8 cellular contexts compared by ENCODE assay signal in the genomic region with DNA sequence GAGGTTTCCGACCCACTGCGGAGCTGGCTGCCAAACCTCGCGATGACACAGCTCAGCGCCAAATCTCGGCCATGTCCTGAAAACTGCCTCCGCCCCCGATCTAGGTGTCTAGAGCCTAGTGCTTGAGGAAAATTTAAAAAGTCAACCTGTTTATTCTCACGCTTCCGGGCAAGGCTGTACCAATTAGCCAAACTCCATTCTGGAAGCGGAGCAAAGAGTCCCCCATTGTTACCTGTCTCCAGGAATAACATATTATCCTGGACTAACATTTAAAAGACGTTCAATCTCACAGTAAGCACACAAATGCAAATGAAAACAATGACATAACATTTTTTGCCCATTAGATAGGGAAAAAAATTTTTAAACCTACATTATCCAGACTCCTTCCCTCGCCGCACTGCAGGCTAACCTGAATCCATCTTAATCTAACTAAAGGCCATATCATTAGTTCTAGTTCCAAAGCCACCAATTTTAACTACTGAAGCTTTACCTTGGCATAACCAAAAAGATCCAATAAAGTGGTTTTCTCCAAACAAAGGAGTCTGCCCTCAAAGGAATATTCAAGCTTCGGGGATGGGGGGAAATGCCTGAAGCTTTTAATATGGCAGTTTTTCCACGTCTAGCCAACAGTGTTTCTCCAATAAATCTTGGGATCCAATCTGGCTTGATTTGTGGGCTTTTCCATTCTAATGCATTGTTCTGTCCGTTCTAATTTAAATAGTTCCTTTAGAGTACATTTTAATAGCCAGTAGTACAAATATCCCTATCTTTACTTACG. TPM values are rescaled to one million over a fixed set of nuclear protein-coding genes. Genes with fewer than 3 reads are reported as not detected.
DNase-seq lines count a peak whose midpoint lies in the region; ATAC-seq, FAIRE-seq and TF ChIP-seq lines count a peak whose summit lies in the region.

No MANE protein-coding gene starts in this region.

- intact Hi-C loops in activated T-helper 1 cell treated with anti-CD3 and anti-CD28 coated beads, Interleukin-12 subunit alpha, Interleukin-12 subunit beta, Interleukin-2, Interleukin-4 antibody, amounts not matched to agents 30 ng/mL and 10 ng/mL and 1 ng/mL, durations not matched to agents 14 hours and 24 hours and 36 hours (cut with micrococcal nuclease) = loop anchor here (1.0 to 10.0 kb wide), 10 partner anchors 30 to 1123 kb away; a partner anchor contains a TSS
- intact Hi-C loops in testis (cut with DNase I; ENCODE audit: low total_unique reads) = no loop called here

- H3K4me3 Mint-ChIP-seq in activated T-helper 1 cell treated with anti-CD3 and anti-CD28 coated beads, Interleukin-12 subunit alpha, Interleukin-12 subunit beta, Interleukin-2, Interleukin-4 antibody, amounts not matched to agents 30 ng/mL and 10 ng/mL and 1 ng/mL, durations not matched to agents 14 hours and 24 hours and 36 hours = peak overlapping the region; percentile 91

- peak; percentile 59 for ATAC-seq in HG03066 (IDR thresholded peaks at IDR 0.05; ENCODE audit: low read depth, unreplicated experiment)

- TF ChIP-seq CTCF in testis (IDR thresholded peaks at IDR 0.05) = no peak

- peak overlapping the region; percentile 24 to 79 for H3K4me3 ChIP-seq in testis

- DNase-seq in activated T-helper 1 cell treated with anti-CD3 and anti-CD28 coated beads, Interleukin-12 subunit alpha, Interleukin-12 subunit beta, Interleukin-2, Interleukin-4 antibody, amounts not matched to agents 30 ng/mL and 10 ng/mL and 1 ng/mL, durations not matched to agents 14 hours and 24 hours and 36 hours (ENCODE audit: low spot score) = no peak
- DNase-seq in iris pigment epithelial cell (ENCODE audit: low read depth) = peak; percentile 3
- no peak for DNase-seq in testis
- DNase-seq in urothelium cell line (ENCODE audit: low spot score) = no peak
- DNase-seq in germinal center (ENCODE audit: low spot score) = no peak
- no peak for DNase-seq in glomerular visceral epithelial cell (ENCODE audit: extremely low spot score)

- 1 to 2% methylated on average over 11 to 18 of the region's 18 CpGs for WGBS in testis, 2 donors

- H3K9me3 ChIP-seq in ES-I3 (ENCODE audit: control insufficient read depth, insufficient read depth, low read length) (no peaks in the 10 kb centered on the region), testis (no peaks in the 10 kb centered on the region)

- no peaks in the 10 kb centered on the region for H3K9me3 Mint-ChIP-seq in activated T-helper 1 cell treated with anti-CD3 and anti-CD28 coated beads, Interleukin-12 subunit alpha, Interleukin-12 subunit beta, Interleukin-2, Interleukin-4 antibody, amounts not matched to agents 30 ng/mL and 10 ng/mL and 1 ng/mL, durations not matched to agents 14 hours and 24 hours and 36 hours

- H3K27ac ChIP-seq in testis = peak overlapping the region; percentile 68 to 81

- no peak for TF ChIP-seq POLR2A in testis (IDR thresholded peaks at IDR 0.05)

- H3K27me3 ChIP-seq in testis = no peaks in the 10 kb centered on the region

- no peak for FAIRE-seq in urothelium cell line (lab: Jason Lieb, UNC)

- H3K27ac Mint-ChIP-seq in activated T-helper 1 cell treated with anti-CD3 and anti-CD28 coated beads, Interleukin-12 subunit alpha, Interleukin-12 subunit beta, Interleukin-2, Interleukin-4 antibody, amounts not matched to agents 30 ng/mL and 10 ng/mL and 1 ng/mL, durations not matched to agents 14 hours and 24 hours and 36 hours = peak overlapping the region; percentile 93

- H3K36me3 ChIP-seq in ES-I3 (ENCODE audit: insufficient read depth, low read length) = peaks cover 4% of the 10 kb centered on the region; the same call in 1 of the 2 replicates
- H3K36me3 ChIP-seq in testis (ENCODE audit: low read depth, missing control alignments) = no peaks in the 10 kb centered on the region

- H3K4me1 ChIP-seq in ES-I3 (ENCODE audit: insufficient read depth, low read length) = no peaks in the 10 kb centered on the region
- no peaks in the 10 kb centered on the region for H3K4me1 ChIP-seq in testis

- H3K36me3 Mint-ChIP-seq in activated T-helper 1 cell treated with anti-CD3 and anti-CD28 coated beads, Interleukin-12 subunit alpha, Interleukin-12 subunit beta, Interleukin-2, Interleukin-4 antibody, amounts not matched to agents 30 ng/mL and 10 ng/mL and 1 ng/mL, durations not matched to agents 14 hours and 24 hours and 36 hours (ENCODE audit: low read depth) = peaks cover 32% of the 10 kb centered on the region

- peak overlapping the region; percentile 80 for H3K9ac ChIP-seq in ES-I3 (ENCODE audit: low read depth, low read length)

- no peaks in the 10 kb centered on the region for H3K27me3 Mint-ChIP-seq in activated T-helper 1 cell treated with anti-CD3 and anti-CD28 coated beads, Interleukin-12 subunit alpha, Interleukin-12 subunit beta, Interleukin-2, Interleukin-4 antibody, amounts not matched to agents 30 ng/mL and 10 ng/mL and 1 ng/mL, durations not matched to agents 14 hours and 24 hours and 36 hours (ENCODE audit: insufficient read depth)

- peaks cover 29% of the 10 kb centered on the region for H3K4me1 Mint-ChIP-seq in activated T-helper 1 cell treated with anti-CD3 and anti-CD28 coated beads, Interleukin-12 subunit alpha, Interleukin-12 subunit beta, Interleukin-2, Interleukin-4 antibody, amounts not matched to agents 30 ng/mL and 10 ng/mL and 1 ng/mL, durations not matched to agents 14 hours and 24 hours and 36 hours (ENCODE audit: low read depth)

RNA-seq across cellular contexts. Expression of a gene that starts 1.9 kb away (rescaled TPM):
- 367 and 385 TPM in 2 replicates for total RNA-seq in activated T-helper 1 cell treated with anti-CD3 and anti-CD28 coated beads, Interleukin-12 subunit alpha, Interleukin-12 subunit beta, Interleukin-2, Interleukin-4 antibody, amounts not matched to agents 30 ng/mL and 10 ng/mL and 1 ng/mL, durations not matched to agents 14 hours and 24 hours and 36 hours
- total RNA-seq in testis = 100 to 1,000 TPM; 246 to 260 TPM
- 131 TPM for polyA plus RNA-seq in testis (ENCODE audit: insufficient read depth, low read depth, low replicate concordance)
